Comparison of ENCODE assay signal across 27 cellular contexts in the genomic region with DNA sequence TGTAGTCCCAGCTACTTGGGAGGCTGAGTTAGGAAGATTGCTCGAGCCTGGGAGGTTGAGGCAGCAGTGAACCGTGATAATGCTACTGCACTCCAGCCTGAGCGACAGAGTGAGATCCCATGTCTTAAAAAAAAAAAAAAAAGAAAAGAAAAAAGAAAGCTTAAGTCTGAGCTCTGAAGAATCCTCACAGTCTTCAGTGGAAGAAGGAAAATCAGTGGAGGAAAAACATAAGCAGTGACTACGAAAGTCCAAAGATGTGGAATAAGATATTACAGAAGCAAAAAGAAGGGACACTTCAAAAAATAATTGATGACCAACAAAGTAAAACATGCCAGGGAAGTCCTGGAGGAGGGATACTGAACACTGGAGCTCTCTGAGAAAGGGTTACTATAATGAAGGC. TPM values are rescaled to one million over a fixed set of nuclear protein-coding genes. Genes with fewer than 3 reads are reported as not detected.
"Had no signal": no experiment of that assay in that cellular context is flagged by ENCODE, and none has a peak within 500 bp of the region (broad histone marks: within the 10 kb centered on the region; RNA-seq: fewer than 3 reads in every experiment).

No MANE protein-coding gene starts in this region.

- H3K27ac Mint-ChIP-seq: stimulated activated memory B cell treated with anti-CD40 and anti-IgM and Interleukin-4, amounts not matched to agents 10 μg/mL and 1 μg/mL and 100 μg/mL, for 72 hours; stimulated activated naive CD8-positive, alpha-beta T cell treated with anti-CD3 and anti-CD28 coated beads, Interleukin-15, amount 100 ng/mL, for 72 hours had no signal

- H3K4me3 Mint-ChIP-seq: naive thymus-derived CD8-positive, alpha-beta T cell; stimulated activated memory B cell treated with anti-CD40 and anti-IgM and Interleukin-4, amounts not matched to agents 10 μg/mL and 1 μg/mL and 100 μg/mL, for 72 hours had no signal

- DNase-seq: cortex of kidney; effector memory CD4-positive, alpha-beta T cell; gastrocnemius medialis; islet precursor cell; mammary epithelial cell; mucosa of descending colon; naive thymus-derived CD8-positive, alpha-beta T cell; stimulated activated CD4-positive, alpha-beta T cell treated with anti-CD3 and anti-CD28 coated beads, Interleukin-15, amount 100 ng/mL, for 24 hours; stimulated activated CD4-positive, alpha-beta T cell treated with anti-CD3 and anti-CD28 coated beads, Interleukin-1b, Interleukin-23, amount 100 ng/mL, for 48 hours; stimulated activated CD4-positive, alpha-beta T cell treated with anti-CD3 and anti-CD28 coated beads, Interleukin-4, amount 100 ng/mL, for 24 hours; stimulated activated naive CD8-positive, alpha-beta T cell treated with anti-CD3 and anti-CD28 coated beads, Interleukin-15, amount 100 ng/mL, for 72 hours; testis; upper lobe of right lung had no signal

- H3K4me3 ChIP-seq: esophagus muscularis mucosa, gastrocnemius medialis, mucosa of descending colon, spleen, testis, tibial nerve, upper lobe of right lung, vagina had no signal

- H3K27me3 ChIP-seq: testis had no signal

- H3K9me3 Mint-ChIP-seq: stimulated activated memory B cell treated with anti-CD40 and anti-IgM and Interleukin-4, amounts not matched to agents 10 μg/mL and 1 μg/mL and 100 μg/mL, for 72 hours; stimulated activated naive CD8-positive, alpha-beta T cell treated with anti-CD3 and anti-CD28 coated beads, Interleukin-15, amount 100 ng/mL, for 72 hours had no signal

- H3K9me3 ChIP-seq: esophagus muscularis mucosa, gastrocnemius medialis, mucosa of descending colon, spleen, testis, tibial nerve, upper lobe of right lung, vagina had no signal

- H3K27ac ChIP-seq: epithelial cell of prostate, esophagus muscularis mucosa, gastrocnemius medialis, spleen, testis, tibial nerve, upper lobe of right lung, vagina had no signal

RNA-seq across cellular contexts. Expression of a gene that starts 4.0 kb away (rescaled TPM):
- total RNA-seq: fibroblast of villous mesenchyme; gastrocnemius medialis; lower leg skin; mesenteric fat pad; naive thymus-derived CD8-positive, alpha-beta T cell; omental fat pad; pulmonary artery endothelial cell; sciatic nerve; skeletal muscle tissue; spleen; subcutaneous adipose tissue; tibial nerve; upper lobe of right lung had no signal

RNA-seq across cellular contexts. Expression of a gene that starts 10.9 kb away (rescaled TPM):
- total RNA-seq: mammary epithelial cell; naive thymus-derived CD8-positive, alpha-beta T cell; skeletal muscle tissue; vagina had no signal

RNA-seq across cellular contexts. Expression of a gene that starts 15.8 kb away (rescaled TPM):
- total RNA-seq: esophagus muscularis mucosa, fibroblast of villous mesenchyme, mesenteric fat pad, omental fat pad, pulmonary artery endothelial cell, sciatic nerve, skeletal muscle tissue, subcutaneous adipose tissue, upper lobe of right lung had no signal
